Comparison of ENCODE assay signal across 20 cellular contexts in the genomic region with DNA sequence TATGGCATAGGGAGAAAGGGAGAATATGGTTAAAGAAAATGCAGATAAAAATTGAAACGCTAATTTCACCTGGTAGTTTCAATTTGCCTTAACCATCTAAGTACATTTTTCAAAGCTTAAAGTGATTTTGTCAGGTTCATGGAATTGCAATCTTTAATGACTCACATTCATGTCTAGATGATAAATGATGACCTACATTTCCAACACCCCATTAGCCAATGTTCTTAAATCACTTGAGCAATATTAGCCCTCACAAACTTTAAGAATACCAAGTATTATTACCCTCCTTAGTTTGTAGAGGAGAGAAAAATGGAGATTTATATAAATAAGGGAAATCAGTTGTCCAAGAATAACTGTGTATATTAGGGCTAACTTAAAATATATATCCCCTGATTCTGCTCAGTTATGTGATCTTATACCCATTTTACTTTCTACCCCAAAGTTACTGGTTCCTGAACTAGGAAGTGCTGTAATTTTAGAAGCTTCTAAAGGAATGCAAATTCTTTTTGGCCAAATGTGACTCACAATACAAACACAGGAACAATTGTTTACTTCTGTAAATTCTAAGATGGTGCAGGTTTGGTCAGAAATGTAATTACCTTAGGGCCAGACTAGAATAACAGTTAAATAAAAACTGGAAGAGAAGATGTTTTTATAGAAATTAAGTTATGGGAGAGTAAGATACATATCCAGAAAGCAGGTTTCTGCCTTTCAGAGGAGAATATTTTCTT. TPM values are rescaled to one million over a fixed set of nuclear protein-coding genes. Genes with fewer than 3 reads are reported as not detected.
DNase-seq lines count a peak whose midpoint lies in the region; ATAC-seq and TF ChIP-seq lines count a peak whose summit lies in the region.
"Had no signal": no experiment of that assay in that cellular context is flagged by ENCODE, and none has a peak within 500 bp of the region (broad histone marks: within the 10 kb centered on the region; RNA-seq: fewer than 3 reads in every experiment).

No MANE protein-coding gene starts in this region.

- H3K36me3 Mint-ChIP-seq in GM23338 (ENCODE audit: low read depth) = peaks cover 4% of the 10 kb centered on the region; the same call in 2 of the 3 replicates
- H3K36me3 Mint-ChIP-seq: CD4-positive, alpha-beta memory T cell had no signal

- H3K9me2 ChIP-seq in GM23338 (ENCODE audit: insufficient read depth) = no peaks in the 10 kb centered on the region

- no peak for ATAC-seq in GM23338
- ATAC-seq: activated T-helper 17 cell treated with anti-CD3 and anti-CD28 coated beads, Interleukin-2, amount 50 U/mL, for 72 hours had no signal

- peaks cover 25% of the 10 kb centered on the region for H3K4me1 Mint-ChIP-seq in GM23338
- H3K4me1 Mint-ChIP-seq: activated T-helper 17 cell treated with anti-CD3 and anti-CD28 coated beads, Interleukin-2, amount 50 U/mL, for 72 hours; CD4-positive, alpha-beta memory T cell had no signal

- no peaks in the 10 kb centered on the region; the same call in 2 of the 3 replicates for H3K9me3 Mint-ChIP-seq in GM23338
- H3K9me3 Mint-ChIP-seq: activated T-helper 17 cell treated with anti-CD3 and anti-CD28 coated beads, Interleukin-2, amount 50 U/mL, for 72 hours had no signal

- no peaks in the 10 kb centered on the region for H3F3A ChIP-seq in GM23338 (replicated peaks; ENCODE audit: low read depth)

- CTCF ChIA-PET in HEK293T (lab: Yijun Ruan, JAX) = no interaction called here

- no peaks in the 10 kb centered on the region for H3K36me3 ChIP-seq in GM23338 (ENCODE audit: insufficient read depth)
- H3K36me3 ChIP-seq: Peyer's patch, sigmoid colon had no signal

- 0 out of 2 replicates have a peak, but pooled peaks cover 19% of the 10 kb centered on the region for H3K4me1 ChIP-seq in GM23338 (ENCODE audit: insufficient read depth)
- H3K4me1 ChIP-seq: Peyer's patch, sigmoid colon had no signal

- no peak overlapping the region for H3K4me3 ChIP-seq in GM23338
- H3K4me3 ChIP-seq: Peyer's patch, sigmoid colon had no signal

- H3K27ac ChIP-seq in GM23338 (ENCODE audit: low read depth) (no peak overlapping the region), epithelial cell of prostate (peak overlapping the region; percentile 100)
- H3K27ac ChIP-seq: Peyer's patch had no signal

- no peaks in the 10 kb centered on the region for H3K27me3 ChIP-seq in GM23338 (ENCODE audit: insufficient read depth)
- H3K27me3 ChIP-seq: Peyer's patch, sigmoid colon had no signal

- TF ChIP-seq CTCF in GM23338 (conservative IDR thresholded peaks at IDR 0.05; ENCODE audit: low read depth in 2 of 2) (no peak), GM20000 (IDR thresholded peaks at IDR 0.05; ENCODE audit: extremely low read depth, missing control alignments) (no peak)

- peak overlapping the region; percentile 45 for H3K27ac Mint-ChIP-seq in GM23338
- H3K27ac Mint-ChIP-seq: activated T-helper 17 cell treated with anti-CD3 and anti-CD28 coated beads, Interleukin-2, amount 50 U/mL, for 72 hours; CD4-positive, alpha-beta memory T cell; nephron progenitor cell had no signal

- no peaks in the 10 kb centered on the region for H3K79me2 ChIP-seq in GM23338 (replicated peaks; ENCODE audit: insufficient read depth)

- DNase-seq in GM23338 (ENCODE audit: low spot score) = no peak
- peak; percentile 67 for DNase-seq in RPMI7951 (ENCODE audit: low read depth)
- DNase-seq in epithelial cell of prostate (ENCODE audit: low read depth, low spot score) = peak; percentile 41
- DNase-seq in renal cortical epithelial cell (ENCODE audit: low read depth) = peak; percentile 86
- no peak for DNase-seq in GM20000 (ENCODE audit: low spot score)
- DNase-seq in DMS79 treated with DMSO at 0.1 percent for 48 hours (lab: John Stamatoyannopoulos, UW) = no peak
- no peak for DNase-seq in activated CD4-positive, alpha-beta T cell treated with anti-CD3 and anti-CD28 coated beads for 1 hour
- no peak for DNase-seq in HEK293T (ENCODE audit: extremely low spot score)
- DNase-seq: activated CD4-positive, alpha-beta T cell treated with anti-CD3 and anti-CD28 coated beads, Interleukin-2, amount 50 U/mL, for 48 hours; aorta; CD4-positive, alpha-beta memory T cell; effector CD8-positive, alpha-beta T cell; hippocampal formation; KG1; NCI-H1436; NCI-H446 treated with DMSO at 0.1 percent for 48 hours; nephron progenitor cell; Peyer's patch; sigmoid colon had no signal

- H3K27me3 Mint-ChIP-seq in GM23338 (ENCODE audit: insufficient read depth, low read depth, poor library complexity) = peaks cover 4% of the 10 kb centered on the region
- H3K27me3 Mint-ChIP-seq: activated T-helper 17 cell treated with anti-CD3 and anti-CD28 coated beads, Interleukin-2, amount 50 U/mL, for 72 hours had no signal

- no peak overlapping the region for H3K4me3 Mint-ChIP-seq in GM23338
- H3K4me3 Mint-ChIP-seq: activated T-helper 17 cell treated with anti-CD3 and anti-CD28 coated beads, Interleukin-2, amount 50 U/mL, for 72 hours; nephron progenitor cell had no signal

- POLR2A ChIA-PET in HEK293T (lab: Yijun Ruan, JAX) = no interaction called here

- H2AFZ ChIP-seq in GM23338 = no peak overlapping the region

- no peaks in the 10 kb centered on the region for H4K20me1 ChIP-seq in GM23338 (replicated peaks; ENCODE audit: insufficient read depth)

- H3K4me2 ChIP-seq in GM23338 = peak overlapping the region; percentile 15; the same call in 1 of the 2 replicates

TF ChIP-seq in GM23338, 12 proteins besides CTCF, POLR2A, EP300 and RAD21 (continues in another document):
- TF ChIP-seq JUNB (IDR thresholded peaks at IDR 0.05; ENCODE audit: unreplicated experiment) (no peak), EZH2 (IDR thresholded peaks at IDR 0.05; ENCODE audit: low read depth, unreplicated experiment) (no peak)
- TF ChIP-seq, protein P1, sequence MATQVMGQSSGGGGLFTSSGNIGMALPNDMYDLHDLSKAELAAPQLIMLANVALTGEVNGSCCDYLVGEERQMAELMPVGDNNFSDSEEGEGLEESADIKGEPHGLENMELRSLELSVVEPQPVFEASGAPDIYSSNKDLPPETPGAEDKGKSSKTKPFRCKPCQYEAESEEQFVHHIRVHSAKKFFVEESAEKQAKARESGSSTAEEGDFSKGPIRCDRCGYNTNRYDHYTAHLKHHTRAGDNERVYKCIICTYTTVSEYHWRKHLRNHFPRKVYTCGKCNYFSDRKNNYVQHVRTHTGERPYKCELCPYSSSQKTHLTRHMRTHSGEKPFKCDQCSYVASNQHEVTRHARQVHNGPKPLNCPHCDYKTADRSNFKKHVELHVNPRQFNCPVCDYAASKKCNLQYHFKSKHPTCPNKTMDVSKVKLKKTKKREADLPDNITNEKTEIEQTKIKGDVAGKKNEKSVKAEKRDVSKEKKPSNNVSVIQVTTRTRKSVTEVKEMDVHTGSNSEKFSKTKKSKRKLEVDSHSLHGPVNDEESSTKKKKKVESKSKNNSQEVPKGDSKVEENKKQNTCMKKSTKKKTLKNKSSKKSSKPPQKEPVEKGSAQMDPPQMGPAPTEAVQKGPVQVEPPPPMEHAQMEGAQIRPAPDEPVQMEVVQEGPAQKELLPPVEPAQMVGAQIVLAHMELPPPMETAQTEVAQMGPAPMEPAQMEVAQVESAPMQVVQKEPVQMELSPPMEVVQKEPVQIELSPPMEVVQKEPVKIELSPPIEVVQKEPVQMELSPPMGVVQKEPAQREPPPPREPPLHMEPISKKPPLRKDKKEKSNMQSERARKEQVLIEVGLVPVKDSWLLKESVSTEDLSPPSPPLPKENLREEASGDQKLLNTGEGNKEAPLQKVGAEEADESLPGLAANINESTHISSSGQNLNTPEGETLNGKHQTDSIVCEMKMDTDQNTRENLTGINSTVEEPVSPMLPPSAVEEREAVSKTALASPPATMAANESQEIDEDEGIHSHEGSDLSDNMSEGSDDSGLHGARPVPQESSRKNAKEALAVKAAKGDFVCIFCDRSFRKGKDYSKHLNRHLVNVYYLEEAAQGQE (IDR thresholded peaks at IDR 0.05; ENCODE audit: unreplicated experiment) = no peak

TF ChIP-seq in HEK293T, 16 proteins besides CTCF, POLR2A, EP300 and RAD21:
- TF ChIP-seq BHLHE40 (IDR thresholded peaks at IDR 0.05; ENCODE audit: borderline replicate concordance) (no peak), ARNT (IDR thresholded peaks at IDR 0.05) (no peak)
TF ChIP-seq in HEK293T: peak in this region for 0.

RNA-seq across cellular contexts. Expression of a gene that starts 34.5 kb away (rescaled TPM):
- 26.7 and 33.0 TPM in 2 replicates for total RNA-seq in GM23338 (2014; rRNA removed; shearing (Covaris generic))
- polyA plus RNA-seq in GM23338 (2016; fragmentation: Nextera tagmentation; extraction: Ambion mirVana) = 20.6 and 22.1 TPM in 2 replicates
- total RNA-seq in RPMI7951 (2014; rRNA removed; shearing (Covaris generic)) = 65.2 and 68.2 TPM in 2 replicates
- total RNA-seq in renal cortical epithelial cell = 20.0 and 38.4 TPM in 2 replicates

Comparison
In these comparisons a context has a peak if more than half of its experiments do, and no peak if none do; other contexts are left out.
1. DNase-seq: peak in RPMI7951 (single experiment), epithelial cell of prostate (single experiment) and renal cortical epithelial cell (single experiment); none in GM23338 (single experiment), GM20000 (single experiment), DMS79 treated with DMSO at 0.1 percent for 48 hours (single experiment), activated CD4-positive, alpha-beta T cell treated with anti-CD3 and anti-CD28 coated beads for 1 hour (single experiment) and HEK293T (single experiment).